ENCODE assay signal across 8 cellular contexts in genomic region chr4:185470503-185471195, GRCh38. TPM values are rescaled to one million over a fixed set of nuclear protein-coding genes. Genes with fewer than 3 reads are reported as not detected.
DNase-seq lines count a peak whose midpoint lies in the region; ATAC-seq, FAIRE-seq and TF ChIP-seq lines count a peak whose summit lies in the region.

No MANE protein-coding gene starts in this region.

- peak overlapping the region; percentile 84 for H3K27ac ChIP-seq in skeletal muscle tissue (ENCODE audit: low read depth, low read length)

- no peaks in the 10 kb centered on the region for H3K9me3 ChIP-seq in skeletal muscle tissue (ENCODE audit: control insufficient read depth in 3 of 3, low read length in 3 of 3)

- ATAC-seq in HG03159 (IDR thresholded peaks at IDR 0.05; ENCODE audit: unreplicated experiment) (peak; percentile 25), HG03469 (IDR thresholded peaks at IDR 0.05; ENCODE audit: unreplicated experiment) (no peak)

- H3K27me3 ChIP-seq in bronchial epithelial cell (ENCODE audit: control insufficient read depth, insufficient read depth, low read length) = peaks cover 11% of the 10 kb centered on the region
- H3K27me3 ChIP-seq in skeletal muscle tissue (ENCODE audit: control insufficient read depth in 3 of 3, insufficient read depth in 3 of 3, low read length in 3 of 3) = no peaks in the 10 kb centered on the region

- no peak for TF ChIP-seq CTCF in bronchial epithelial cell (IDR thresholded peaks at IDR 0.05; ENCODE audit: insufficient read depth, low read length, severe bottlenecking)

- H3K36me3 ChIP-seq in bronchial epithelial cell (ENCODE audit: control insufficient read depth, insufficient read depth, low read length) (no peaks in the 10 kb centered on the region), skeletal muscle tissue (ENCODE audit: control insufficient read depth in 3 of 3, insufficient read depth in 3 of 3, low read length in 3 of 3) (no peaks in the 10 kb centered on the region)

- peaks cover 8 to 11% (median 9%) of the 10 kb centered on the region in 3 donors for H3K4me1 ChIP-seq in skeletal muscle tissue (ENCODE audit: control insufficient read depth in 3 of 3, insufficient read depth in 3 of 3, low read length in 3 of 3)

- FAIRE-seq in bronchial epithelial cell (lab: Jason Lieb, UNC) = no peak

- H3K4me3 ChIP-seq in bronchial epithelial cell (ENCODE audit: low read depth, low read length) = peak overlapping the region; percentile 50
- H3K4me3 ChIP-seq in skeletal muscle tissue (ENCODE audit: low read length in 3 of 3) = peak overlapping the region; percentile 82 to 94 (median 89)

- peak; percentile 33 to 61 for DNase-seq in NCI-H2081 (lab: John Stamatoyannopoulos, UW)
- no peak for DNase-seq in NCI-H2081 treated with DMSO at 0.1 percent for 48 hours (lab: John Stamatoyannopoulos, UW)
- peak; percentile 52 for DNase-seq in SW480 (ENCODE audit: low spot score)
- DNase-seq in bronchial epithelial cell (ENCODE audit: low read depth) = peak; percentile 18
- DNase-seq in islet precursor cell = peak; percentile 66

- H3K9ac ChIP-seq in skeletal muscle tissue (ENCODE audit: low read depth in 1 of 3, low read length in 3 of 3) = peak overlapping the region; percentile 85 to 89 (median 87)

RNA-seq across cellular contexts. Expression of gene CCDC110, which starts 0.9 kb away (rescaled TPM):
- total RNA-seq in bronchial epithelial cell (under 0.01 and 0.13 TPM in 2 replicates), skeletal muscle tissue (0.52 TPM)

RNA-seq across cellular contexts. Expression of gene UFSP2, which starts 44.9 kb away (rescaled TPM):
- 27.4 and 29.2 TPM in 2 replicates for total RNA-seq in bronchial epithelial cell
- total RNA-seq in skeletal muscle tissue = 62.6 TPM
